Comparison of ENCODE assay signal across 12 cellular contexts in the genomic region with DNA sequence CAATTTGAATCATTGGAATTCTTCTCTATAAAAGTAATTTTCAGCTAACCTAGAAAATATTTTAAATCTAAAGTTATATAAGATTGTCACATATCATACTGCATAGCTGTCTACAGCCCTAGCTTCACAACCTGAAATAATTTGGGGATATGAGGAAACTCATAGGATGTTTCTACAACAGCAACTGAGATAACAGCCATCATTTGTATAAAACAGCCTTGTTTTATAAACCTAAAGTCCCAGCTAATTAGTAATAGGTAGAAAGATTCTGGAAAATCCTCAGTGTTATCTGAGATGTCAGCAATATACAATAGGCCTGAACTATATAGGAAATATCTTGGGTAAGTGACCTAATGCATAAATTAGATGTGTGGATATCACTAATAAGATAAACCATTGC. TPM values are rescaled to one million over a fixed set of nuclear protein-coding genes. Genes with fewer than 3 reads are reported as not detected.
"Had no signal": no experiment of that assay in that cellular context is flagged by ENCODE, and none has a peak within 500 bp of the region (broad histone marks: within the 10 kb centered on the region; RNA-seq: fewer than 3 reads in every experiment).

No MANE protein-coding gene starts in this region.

- ATAC-seq: GM23338, HCT116 had no signal

- FAIRE-seq: H1, H54 had no signal

- H3K4me2 ChIP-seq: GM23338 had no signal

- DNase-seq: GM23248, GOT3, H7, H9, HCEC 1CT, HFFc6 had no signal

- H3K9me3 ChIP-seq: HAP-1 had no signal

- H3K4me3 ChIP-seq: GM23248, GM23338, HAP-1 had no signal

- H2AFZ ChIP-seq: GM23248, GM23338 had no signal

- H3K36me3 ChIP-seq: HAP-1 had no signal

- H3K4me1 ChIP-seq: HAP-1 had no signal

- H3K27ac ChIP-seq: GM23248 had no signal

- H3K9ac ChIP-seq: GM23248 had no signal

RNA-seq across cellular contexts. Expression of a gene that starts 47.6 kb away (rescaled TPM):
- total RNA-seq: GM23248, GM23338, H1, H4, H7, H9, HFFc6 had no signal
- polyA plus RNA-seq: GM23248, GM23338, H1 had no signal
